Comparison of ENCODE assay signal across 37 cellular contexts in genomic region chr1:196295766-196296165, GRCh38.
DNase-seq lines count a peak whose midpoint lies in the region; ATAC-seq, FAIRE-seq and TF ChIP-seq lines count a peak whose summit lies in the region.
"Had no signal": no experiment of that assay in that cellular context is flagged by ENCODE, and none has a peak within 500 bp of the region (broad histone marks: within the 10 kb centered on the region; RNA-seq: fewer than 3 reads in every experiment).

No MANE protein-coding gene starts in this region.

- no peaks in the 10 kb centered on the region for H3K36me3 ChIP-seq in bronchial epithelial cell (ENCODE audit: control insufficient read depth, insufficient read depth, low read length)
- H3K36me3 ChIP-seq: esophagus muscularis mucosa, MG63, ovary, spleen had no signal

- no peaks in the 10 kb centered on the region for H3K36me3 Mint-ChIP-seq in activated naive CD8-positive, alpha-beta T cell treated with anti-CD3 and anti-CD28 coated beads, Interleukin-2, amount 50 U/mL, for 24 hours (ENCODE audit: low read depth)
- H3K36me3 Mint-ChIP-seq: activated naive CD4-positive, alpha-beta T cell treated with anti-CD3 and anti-CD28 coated beads, Interleukin-2, amount 50 U/mL, for 24 hours; CD8-positive, alpha-beta T cell; T-cell had no signal

- H3K27me3 ChIP-seq in bronchial epithelial cell (ENCODE audit: control insufficient read depth, insufficient read depth, low read length) = no peaks in the 10 kb centered on the region
- H3K27me3 ChIP-seq: esophagus muscularis mucosa, MG63, ovary, spleen had no signal

- no peak for ATAC-seq in HG03025 (IDR thresholded peaks at IDR 0.05; ENCODE audit: low FRiP score, unreplicated experiment)
- no peak for ATAC-seq in activated naive CD8-positive, alpha-beta T cell treated with anti-CD3 and anti-CD28 coated beads, Interleukin-2, amount 50 U/mL, for 24 hours
- ATAC-seq: CD8-positive, alpha-beta T cell; K562; left colon; right cardiac atrium; stimulated activated naive CD8-positive, alpha-beta T cell treated with anti-CD3 and anti-CD28 coated beads, Interleukin-15, amount 100 ng/mL, for 72 hours; T-cell had no signal

- no peak overlapping the region for H3K27ac Mint-ChIP-seq in activated naive CD8-positive, alpha-beta T cell treated with anti-CD3 and anti-CD28 coated beads, Interleukin-2, amount 50 U/mL, for 24 hours
- H3K27ac Mint-ChIP-seq: activated CD4-positive, alpha-beta T cell treated with anti-CD3 and anti-CD28 coated beads, Interleukin-2, amount 10 ng/mL, durations not matched to agents 24 days and 14 days; activated naive CD4-positive, alpha-beta T cell treated with anti-CD3 and anti-CD28 coated beads, Interleukin-2, amount 50 U/mL, for 24 hours; B cell; CD8-positive, alpha-beta T cell; dendritic cell treated with granulocyte-macrophage colony-stimulating factor and Interleukin-4, amounts not matched to agents 40 ng/mL and 50 ng/mL, for 4 days; endodermal cell; stimulated activated naive CD8-positive, alpha-beta T cell treated with anti-CD3 and anti-CD28 coated beads, Interleukin-15, amount 100 ng/mL, for 72 hours; T-cell had no signal

- H3K4me1 Mint-ChIP-seq in activated naive CD8-positive, alpha-beta T cell treated with anti-CD3 and anti-CD28 coated beads, Interleukin-2, amount 50 U/mL, for 24 hours = no peaks in the 10 kb centered on the region
- H3K4me1 Mint-ChIP-seq: activated CD4-positive, alpha-beta T cell treated with anti-CD3 and anti-CD28 coated beads, Interleukin-2, amount 10 ng/mL, durations not matched to agents 24 days and 14 days; activated naive CD4-positive, alpha-beta T cell treated with anti-CD3 and anti-CD28 coated beads, Interleukin-2, amount 50 U/mL, for 24 hours; B cell; endodermal cell; nephron; stimulated activated naive CD8-positive, alpha-beta T cell treated with anti-CD3 and anti-CD28 coated beads, Interleukin-15, amount 100 ng/mL, for 72 hours; T-cell had no signal

- no peak for FAIRE-seq in bronchial epithelial cell (lab: Jason Lieb, UNC)
- FAIRE-seq: GM19239, K562, urothelium cell line had no signal

- DNase-seq in ELR (ENCODE audit: low read depth) (peak; percentile 16), NCI-H69 (lab: John Stamatoyannopoulos, UW) (peak; percentile 73), bronchial epithelial cell (ENCODE audit: low read depth) (peak; percentile 37), iris pigment epithelial cell (ENCODE audit: low read depth) (peak; percentile 67), SKM-1 treated with dmso at 0.1 percent for 144 hours (lab: John Stamatoyannopoulos, UW; ENCODE audit: unreplicated experiment) (no peak)
- DNase-seq in activated naive CD8-positive, alpha-beta T cell treated with anti-CD3 and anti-CD28 coated beads, Interleukin-2, amount 50 U/mL, for 24 hours = no peak
- DNase-seq: ACHN; activated CD4-positive, alpha-beta T cell treated with anti-CD3 and anti-CD28 coated beads, Interleukin-2, amount 10 ng/mL, durations not matched to agents 24 days and 14 days; activated CD8-positive, alpha-beta memory T cell treated with anti-CD3 and anti-CD28 coated beads for 24 hours; activated T-cell treated with anti-CD3 and anti-CD28 coated beads for 4 hours; aorta; caudate nucleus; CD8-positive, alpha-beta T cell; DMS 273 treated with DMSO at 0.1 percent for 48 hours; endodermal cell; GOT3; hypothalamus; left colon; MG63; NCI-H1105; NCI-H2029 treated with DMSO at 0.1 percent for 48 hours; NCI-H226; NCI-H526 treated with DMSO at 0.1 percent for 48 hours; ovary; right cardiac atrium; spleen; stimulated activated naive CD8-positive, alpha-beta T cell treated with anti-CD3 and anti-CD28 coated beads, Interleukin-15, amount 100 ng/mL, for 72 hours; T-cell had no signal

- no peaks in the 10 kb centered on the region for H3K27me3 Mint-ChIP-seq in activated naive CD8-positive, alpha-beta T cell treated with anti-CD3 and anti-CD28 coated beads, Interleukin-2, amount 50 U/mL, for 24 hours
- H3K27me3 Mint-ChIP-seq: activated CD4-positive, alpha-beta T cell treated with anti-CD3 and anti-CD28 coated beads, Interleukin-2, amount 10 ng/mL, durations not matched to agents 24 days and 14 days; activated naive CD4-positive, alpha-beta T cell treated with anti-CD3 and anti-CD28 coated beads, Interleukin-2, amount 50 U/mL, for 24 hours; B cell; dendritic cell treated with granulocyte-macrophage colony-stimulating factor and Interleukin-4, amounts not matched to agents 40 ng/mL and 50 ng/mL, for 4 days; stimulated activated naive CD8-positive, alpha-beta T cell treated with anti-CD3 and anti-CD28 coated beads, Interleukin-15, amount 100 ng/mL, for 72 hours; T-cell had no signal

- no peak for TF ChIP-seq CTCF in bronchial epithelial cell (IDR thresholded peaks at IDR 0.05; ENCODE audit: insufficient read depth, low read length, severe bottlenecking)

- peaks cover 3% of the 10 kb centered on the region for H3K9me3 Mint-ChIP-seq in activated naive CD8-positive, alpha-beta T cell treated with anti-CD3 and anti-CD28 coated beads, Interleukin-2, amount 50 U/mL, for 24 hours
- H3K9me3 Mint-ChIP-seq: activated CD4-positive, alpha-beta T cell treated with anti-CD3 and anti-CD28 coated beads, Interleukin-2, amount 10 ng/mL, durations not matched to agents 24 days and 14 days; nephron; stimulated activated naive CD8-positive, alpha-beta T cell treated with anti-CD3 and anti-CD28 coated beads, Interleukin-15, amount 100 ng/mL, for 72 hours; T-cell had no signal

- no peak overlapping the region for H3K4me3 Mint-ChIP-seq in activated naive CD8-positive, alpha-beta T cell treated with anti-CD3 and anti-CD28 coated beads, Interleukin-2, amount 50 U/mL, for 24 hours
- H3K4me3 Mint-ChIP-seq: activated CD4-positive, alpha-beta T cell treated with anti-CD3 and anti-CD28 coated beads, Interleukin-2, amount 10 ng/mL, durations not matched to agents 24 days and 14 days; activated naive CD4-positive, alpha-beta T cell treated with anti-CD3 and anti-CD28 coated beads, Interleukin-2, amount 50 U/mL, for 24 hours; B cell; CD8-positive, alpha-beta T cell; dendritic cell treated with granulocyte-macrophage colony-stimulating factor and Interleukin-4, amounts not matched to agents 40 ng/mL and 50 ng/mL, for 4 days; endodermal cell; nephron; stimulated activated naive CD8-positive, alpha-beta T cell treated with anti-CD3 and anti-CD28 coated beads, Interleukin-15, amount 100 ng/mL, for 72 hours; T-cell had no signal

- H3K4me3 ChIP-seq in bronchial epithelial cell (ENCODE audit: low read depth, low read length) = no peak overlapping the region
- H3K4me3 ChIP-seq: esophagus muscularis mucosa, K562, MG63, ovary, spleen had no signal

Comparison
In these comparisons a context has a peak if more than half of its experiments do, and no peak if none do; other contexts are left out.
1. DNase-seq: peak in ELR (single experiment), NCI-H69 (single experiment), bronchial epithelial cell (single experiment) and iris pigment epithelial cell (single experiment); none in activated naive CD8-positive, alpha-beta T cell treated with anti-CD3 and anti-CD28 coated beads, Interleukin-2, amount 50 U/mL, for 24 hours (single experiment) and SKM-1 treated with dmso at 0.1 percent for 144 hours (single experiment).